In genomic region chr22:42754658-42755057, GRCh38 we compare ENCODE assay signal across 1 cellular context.
TF ChIP-seq lines count a peak whose summit lies in the region.

No MANE protein-coding gene starts in this region.

TF ChIP-seq in HepG2, 621 proteins besides CTCF, POLR2A, EP300 and RAD21 (continued from another document and continues in another):
- TF ChIP-seq, protein P1, sequence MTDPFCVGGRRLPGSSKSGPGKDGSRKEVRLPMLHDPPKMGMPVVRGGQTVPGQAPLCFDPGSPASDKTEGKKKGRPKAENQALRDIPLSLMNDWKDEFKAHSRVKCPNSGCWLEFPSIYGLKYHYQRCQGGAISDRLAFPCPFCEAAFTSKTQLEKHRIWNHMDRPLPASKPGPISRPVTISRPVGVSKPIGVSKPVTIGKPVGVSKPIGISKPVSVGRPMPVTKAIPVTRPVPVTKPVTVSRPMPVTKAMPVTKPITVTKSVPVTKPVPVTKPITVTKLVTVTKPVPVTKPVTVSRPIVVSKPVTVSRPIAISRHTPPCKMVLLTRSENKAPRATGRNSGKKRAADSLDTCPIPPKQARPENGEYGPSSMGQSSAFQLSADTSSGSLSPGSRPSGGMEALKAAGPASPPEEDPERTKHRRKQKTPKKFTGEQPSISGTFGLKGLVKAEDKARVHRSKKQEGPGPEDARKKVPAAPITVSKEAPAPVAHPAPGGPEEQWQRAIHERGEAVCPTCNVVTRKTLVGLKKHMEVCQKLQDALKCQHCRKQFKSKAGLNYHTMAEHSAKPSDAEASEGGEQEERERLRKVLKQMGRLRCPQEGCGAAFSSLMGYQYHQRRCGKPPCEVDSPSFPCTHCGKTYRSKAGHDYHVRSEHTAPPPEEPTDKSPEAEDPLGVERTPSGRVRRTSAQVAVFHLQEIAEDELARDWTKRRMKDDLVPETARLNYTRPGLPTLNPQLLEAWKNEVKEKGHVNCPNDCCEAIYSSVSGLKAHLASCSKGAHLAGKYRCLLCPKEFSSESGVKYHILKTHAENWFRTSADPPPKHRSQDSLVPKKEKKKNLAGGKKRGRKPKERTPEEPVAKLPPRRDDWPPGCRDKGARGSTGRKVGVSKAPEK (CRISPR knock-in tag; IDR thresholded peaks at IDR 0.05; ENCODE audit: borderline replicate concordance): no peak
- no peak for TF ChIP-seq KDM3A (CRISPR knock-in tag; IDR thresholded peaks at IDR 0.05; ENCODE audit: low read depth)
- peak; percentile 56; the same call in 1 of the 2 replicates for TF ChIP-seq CREM (IDR thresholded peaks at IDR 0.05)
- no peak for TF ChIP-seq CREM (CRISPR knock-in tag; IDR thresholded peaks at IDR 0.05)
- no peak for TF ChIP-seq E2F2 (CRISPR knock-in tag; IDR thresholded peaks at IDR 0.05; ENCODE audit: borderline replicate concordance)
- peak; percentile 63 for TF ChIP-seq HOXA3 (CRISPR knock-in tag; IDR thresholded peaks at IDR 0.05)
- TF ChIP-seq TBX2 (CRISPR knock-in tag; IDR thresholded peaks at IDR 0.05; ENCODE audit: borderline replicate concordance): peak; percentile 71; the same call in 1 of the 2 replicates
- TF ChIP-seq KMT2A (CRISPR knock-in tag; IDR thresholded peaks at IDR 0.05): no peak
- TF ChIP-seq, protein P2, sequence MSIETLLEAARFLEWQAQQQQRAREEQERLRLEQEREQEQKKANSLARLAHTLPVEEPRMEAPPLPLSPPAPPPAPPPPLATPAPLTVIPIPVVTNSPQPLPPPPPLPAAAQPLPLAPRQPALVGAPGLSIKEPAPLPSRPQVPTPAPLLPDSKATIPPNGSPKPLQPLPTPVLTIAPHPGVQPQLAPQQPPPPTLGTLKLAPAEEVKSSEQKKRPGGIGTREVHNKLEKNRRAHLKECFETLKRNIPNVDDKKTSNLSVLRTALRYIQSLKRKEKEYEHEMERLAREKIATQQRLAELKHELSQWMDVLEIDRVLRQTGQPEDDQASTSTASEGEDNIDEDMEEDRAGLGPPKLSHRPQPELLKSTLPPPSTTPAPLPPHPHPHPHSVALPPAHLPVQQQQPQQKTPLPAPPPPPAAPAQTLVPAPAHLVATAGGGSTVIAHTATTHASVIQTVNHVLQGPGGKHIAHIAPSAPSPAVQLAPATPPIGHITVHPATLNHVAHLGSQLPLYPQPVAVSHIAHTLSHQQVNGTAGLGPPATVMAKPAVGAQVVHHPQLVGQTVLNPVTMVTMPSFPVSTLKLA (IDR thresholded peaks at IDR 0.05): no peak
- TF ChIP-seq, protein P3, sequence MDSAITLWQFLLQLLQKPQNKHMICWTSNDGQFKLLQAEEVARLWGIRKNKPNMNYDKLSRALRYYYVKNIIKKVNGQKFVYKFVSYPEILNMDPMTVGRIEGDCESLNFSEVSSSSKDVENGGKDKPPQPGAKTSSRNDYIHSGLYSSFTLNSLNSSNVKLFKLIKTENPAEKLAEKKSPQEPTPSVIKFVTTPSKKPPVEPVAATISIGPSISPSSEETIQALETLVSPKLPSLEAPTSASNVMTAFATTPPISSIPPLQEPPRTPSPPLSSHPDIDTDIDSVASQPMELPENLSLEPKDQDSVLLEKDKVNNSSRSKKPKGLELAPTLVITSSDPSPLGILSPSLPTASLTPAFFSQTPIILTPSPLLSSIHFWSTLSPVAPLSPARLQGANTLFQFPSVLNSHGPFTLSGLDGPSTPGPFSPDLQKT (CRISPR knock-in tag; IDR thresholded peaks at IDR 0.05; ENCODE audit: borderline replicate concordance): no peak
- TF ChIP-seq CHD4 (IDR thresholded peaks at IDR 0.05; ENCODE audit: borderline replicate concordance, low read length): no peak
- peak; percentile 26; the same call in 1 of the 2 replicates for TF ChIP-seq ZNF792 (CRISPR knock-in tag; IDR thresholded peaks at IDR 0.05)
- TF ChIP-seq NFYB (CRISPR knock-in tag; IDR thresholded peaks at IDR 0.05): no peak; the same call in 1 of the 2 replicates
- TF ChIP-seq PITX1 (CRISPR knock-in tag; IDR thresholded peaks at IDR 0.05): peak; percentile 38; the same call in 1 of the 2 replicates
- no peak for TF ChIP-seq MAZ (IDR thresholded peaks at IDR 0.05; ENCODE audit: borderline replicate concordance, low read depth, low read length)
- no peak for TF ChIP-seq MAZ (CRISPR knock-in tag; IDR thresholded peaks at IDR 0.05; ENCODE audit: low read depth)
- 0 out of 2 replicates have a peak, but pooled peaks have one; percentile 14 for TF ChIP-seq BHLHE40 (IDR thresholded peaks at IDR 0.05; ENCODE audit: low read length)
- TF ChIP-seq ZNF772 (CRISPR knock-in tag; IDR thresholded peaks at IDR 0.05): no peak
- no peak for TF ChIP-seq ZMYM4 (CRISPR knock-in tag; IDR thresholded peaks at IDR 0.05)
- no peak for TF ChIP-seq ZNF674 (CRISPR knock-in tag; IDR thresholded peaks at IDR 0.05; ENCODE audit: low read depth)
- TF ChIP-seq ZNF703 (CRISPR knock-in tag; IDR thresholded peaks at IDR 0.05; ENCODE audit: borderline replicate concordance): no peak
- no peak for TF ChIP-seq HMGXB3 (CRISPR knock-in tag; IDR thresholded peaks at IDR 0.05; ENCODE audit: borderline replicate concordance)
- no peak for TF ChIP-seq RBM39 (IDR thresholded peaks at IDR 0.05; ENCODE audit: low read depth, low read length, poor library complexity, severe bottlenecking)
- TF ChIP-seq PPARG (CRISPR knock-in tag; conservative IDR thresholded peaks at IDR 0.05): no peak
- TF ChIP-seq BORCS8-MEF2B (CRISPR knock-in tag; IDR thresholded peaks at IDR 0.05): no peak
- no peak for TF ChIP-seq SIN3B (IDR thresholded peaks at IDR 0.05; ENCODE audit: low read length)
- TF ChIP-seq ZNF143 (CRISPR knock-in tag; IDR thresholded peaks at IDR 0.05): no peak
- no peak for TF ChIP-seq ZNF672 (CRISPR knock-in tag; IDR thresholded peaks at IDR 0.05)
- no peak for TF ChIP-seq POLR2AphosphoS2 (IDR thresholded peaks at IDR 0.05; ENCODE audit: low read depth, low read length)
- TF ChIP-seq, protein P4, sequence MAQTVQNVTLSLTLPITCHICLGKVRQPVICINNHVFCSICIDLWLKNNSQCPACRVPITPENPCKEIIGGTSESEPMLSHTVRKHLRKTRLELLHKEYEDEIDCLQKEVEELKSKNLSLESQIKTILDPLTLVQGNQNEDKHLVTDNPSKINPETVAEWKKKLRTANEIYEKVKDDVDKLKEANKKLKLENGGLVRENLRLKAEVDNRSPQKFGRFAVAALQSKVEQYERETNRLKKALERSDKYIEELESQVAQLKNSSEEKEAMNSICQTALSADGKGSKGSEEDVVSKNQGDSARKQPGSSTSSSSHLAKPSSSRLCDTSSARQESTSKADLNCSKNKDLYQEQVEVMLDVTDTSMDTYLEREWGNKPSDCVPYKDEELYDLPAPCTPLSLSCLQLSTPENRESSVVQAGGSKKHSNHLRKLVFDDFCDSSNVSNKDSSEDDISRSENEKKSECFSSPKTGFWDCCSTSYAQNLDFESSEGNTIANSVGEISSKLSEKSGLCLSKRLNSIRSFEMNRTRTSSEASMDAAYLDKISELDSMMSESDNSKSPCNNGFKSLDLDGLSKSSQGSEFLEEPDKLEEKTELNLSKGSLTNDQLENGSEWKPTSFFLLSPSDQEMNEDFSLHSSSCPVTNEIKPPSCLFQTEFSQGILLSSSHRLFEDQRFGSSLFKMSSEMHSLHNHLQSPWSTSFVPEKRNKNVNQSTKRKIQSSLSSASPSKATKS (CRISPR knock-in tag; IDR thresholded peaks at IDR 0.05): no peak
- no peak for TF ChIP-seq ZNF10 (CRISPR knock-in tag; IDR thresholded peaks at IDR 0.05; ENCODE audit: borderline replicate concordance, low read depth)
- TF ChIP-seq PRDM10 (CRISPR knock-in tag; IDR thresholded peaks at IDR 0.05; ENCODE audit: low read depth): no peak
- no peak for TF ChIP-seq NR3C1 (CRISPR knock-in tag; IDR thresholded peaks at IDR 0.05)
- peak; percentile 74 for TF ChIP-seq FOSL2 (CRISPR knock-in tag; IDR thresholded peaks at IDR 0.05)
